8 cellular contexts compared by ENCODE assay signal in the genomic region with DNA sequence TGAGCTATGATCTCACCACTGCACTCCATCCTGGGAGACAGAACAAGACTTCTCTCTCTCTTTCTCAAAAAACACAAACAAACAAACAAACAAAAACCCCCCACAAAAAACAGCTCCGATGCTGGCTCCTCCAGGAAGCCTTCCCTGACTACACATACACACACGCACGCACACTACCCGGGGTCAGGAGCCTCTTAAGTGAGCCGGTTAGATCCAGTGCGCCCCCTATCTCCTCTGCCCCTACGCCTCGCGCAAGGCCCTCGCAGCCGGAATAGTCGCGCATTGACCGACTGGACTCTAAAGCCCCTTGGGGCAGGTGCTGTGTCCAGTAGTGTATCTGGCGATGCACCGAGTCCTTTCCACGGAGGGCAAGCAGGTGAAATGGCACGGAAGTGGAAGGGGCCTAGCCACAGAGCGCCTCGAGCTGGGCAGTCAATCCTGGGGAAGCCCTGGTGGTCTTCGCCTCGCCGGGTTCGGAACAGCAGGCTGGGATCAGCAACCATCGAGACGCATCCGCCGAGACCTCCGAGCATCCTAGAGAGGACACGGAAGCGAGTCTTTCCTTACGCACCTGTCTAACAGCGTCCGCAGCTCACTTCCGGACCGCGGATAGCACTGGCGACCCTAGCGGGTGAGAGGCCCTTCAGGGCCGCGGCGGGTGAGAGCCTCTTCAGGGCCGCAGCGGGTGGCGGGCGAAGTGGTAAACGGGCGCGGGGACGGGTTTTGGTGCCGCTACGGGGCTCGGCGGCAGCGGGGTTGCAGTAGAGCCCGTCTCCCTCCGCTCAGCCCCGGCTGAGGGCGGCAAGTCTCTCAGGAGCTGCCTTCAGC. TPM values are rescaled to one million over a fixed set of nuclear protein-coding genes. Genes with fewer than 3 reads are reported as not detected.
DNase-seq lines count a peak whose midpoint lies in the region; ATAC-seq, FAIRE-seq and TF ChIP-seq lines count a peak whose summit lies in the region.

A gene (plus strand): TSS at position 588 of the 828 bp plus-strand sequence. CDS start 2,661 bp downstream, outside the sequence.

- H3K9me3 ChIP-seq in pancreas (no peaks in the 10 kb centered on the region), tibial artery (no peaks in the 10 kb centered on the region)

- no peaks in the 10 kb centered on the region for H3K9me3 Mint-ChIP-seq in activated naive CD8-positive, alpha-beta T cell treated with anti-CD3 and anti-CD28 coated beads for 36 hours

- WGBS in pancreas, 2 donors: 1% methylated on average over 58 to 59 of the region's 59 CpGs

- H3K4me1 ChIP-seq in pancreas (peaks cover 0 to 8% (median 7%) of the 10 kb centered on the region in 3 donors), tibial artery (peaks cover 0 to 16% (median 13%) of the 10 kb centered on the region in 4 donors)

- peak; percentile 62 for TF ChIP-seq CTCF in GM10266 (IDR thresholded peaks at IDR 0.05; ENCODE audit: control insufficient read depth, insufficient read depth, low read depth, missing control alignments)
- TF ChIP-seq CTCF in pancreas (IDR thresholded peaks at IDR 0.05): no peak
- no peak for TF ChIP-seq CTCF in tibial artery (IDR thresholded peaks at IDR 0.05)

- DNase-seq in GM10266 (ENCODE audit: extremely low spot score) (peak; percentile 93), NCI-H1092 (lab: John Stamatoyannopoulos, UW) (peak; percentile 97), SKM-1 treated with dmso at 0.1 percent for 144 hours (lab: John Stamatoyannopoulos, UW; ENCODE audit: unreplicated experiment) (peak; percentile 75), Right ventricle myocardium superior (peak; percentile 93), pancreas (peak; percentile 85 to 95 (median 87)), tibial artery (peak; percentile 82 to 90)
- peak; percentile 89 for DNase-seq in activated naive CD8-positive, alpha-beta T cell treated with anti-CD3 and anti-CD28 coated beads for 36 hours

- peaks cover 0 to 28% (median 22%) of the 10 kb centered on the region in 3 donors for H3K36me3 ChIP-seq in pancreas
- peaks cover 30 to 32% (median 31%) of the 10 kb centered on the region in 3 donors for H3K36me3 ChIP-seq in tibial artery

- H3K27me3 Mint-ChIP-seq in activated naive CD8-positive, alpha-beta T cell treated with anti-CD3 and anti-CD28 coated beads for 36 hours: no peaks in the 10 kb centered on the region

- H3K27me3 ChIP-seq in pancreas: no peaks in the 10 kb centered on the region
- no peaks in the 10 kb centered on the region for H3K27me3 ChIP-seq in tibial artery

- H3K4me3 Mint-ChIP-seq in activated naive CD8-positive, alpha-beta T cell treated with anti-CD3 and anti-CD28 coated beads for 36 hours: peak within 1 kb of the TSS; percentile 92

- H3K4me3 ChIP-seq in pancreas: peak within 1 kb of the TSS; percentile 87 to 98 (median 92)
- H3K4me3 ChIP-seq in tibial artery: peak within 1 kb of the TSS; percentile 71 to 93

- peaks cover 42% of the 10 kb centered on the region for H3K36me3 Mint-ChIP-seq in activated naive CD8-positive, alpha-beta T cell treated with anti-CD3 and anti-CD28 coated beads for 36 hours

- FAIRE-seq in pancreas (lab: Jason Lieb, UNC): no peak

- intact Hi-C loops in Right ventricle myocardium superior (cut with DNase I) (no loop called here), pancreas (cut with DNase I) (no loop called here), tibial artery (cut with DNase I; ENCODE audit: low total_unique reads) (no loop called here)

- H3K27ac Mint-ChIP-seq in activated naive CD8-positive, alpha-beta T cell treated with anti-CD3 and anti-CD28 coated beads for 36 hours: peak within 1 kb of the TSS; percentile 95

- H3K4me1 Mint-ChIP-seq in activated naive CD8-positive, alpha-beta T cell treated with anti-CD3 and anti-CD28 coated beads for 36 hours: peaks cover 51% of the 10 kb centered on the region

- peak; percentile 92 for ATAC-seq in HG02571 (IDR thresholded peaks at IDR 0.05; ENCODE audit: unreplicated experiment)
- ATAC-seq in Right ventricle myocardium superior (ENCODE audit: poor library complexity): peak; percentile 99
- peak; percentile 97 to 100 (median 98) for ATAC-seq in pancreas

- H3K27ac ChIP-seq in pancreas (peak within 1 kb of the TSS; percentile 75 to 82 (median 78)), tibial artery (peak within 1 kb of the TSS; percentile 77 to 85)

RNA-seq across cellular contexts. Expression of the gene that starts here (rescaled TPM):
- 10 to 100 TPM; 29.7 to 30.1 TPM for total RNA-seq in activated naive CD8-positive, alpha-beta T cell treated with anti-CD3 and anti-CD28 coated beads for 36 hours
- 6.9 TPM for total RNA-seq in Right ventricle myocardium superior
- 10 to 100 TPM in 1 of 6 donors, 1 to 10 TPM in 5; 7.4 to 12.8 (median 8.2) TPM for total RNA-seq in pancreas
- 1 to 10 TPM; 4.7 to 5.8 TPM for polyA plus RNA-seq in pancreas

Comparison
In these comparisons a context has a peak if more than half of its experiments do, and no peak if none do; other contexts are left out.
1. Peak in every context shown above with its lines: DNase-seq, ATAC-seq, H3K4me3 ChIP-seq and H3K27ac ChIP-seq.